1 cellular context compared by ENCODE assay signal in the genomic region with DNA sequence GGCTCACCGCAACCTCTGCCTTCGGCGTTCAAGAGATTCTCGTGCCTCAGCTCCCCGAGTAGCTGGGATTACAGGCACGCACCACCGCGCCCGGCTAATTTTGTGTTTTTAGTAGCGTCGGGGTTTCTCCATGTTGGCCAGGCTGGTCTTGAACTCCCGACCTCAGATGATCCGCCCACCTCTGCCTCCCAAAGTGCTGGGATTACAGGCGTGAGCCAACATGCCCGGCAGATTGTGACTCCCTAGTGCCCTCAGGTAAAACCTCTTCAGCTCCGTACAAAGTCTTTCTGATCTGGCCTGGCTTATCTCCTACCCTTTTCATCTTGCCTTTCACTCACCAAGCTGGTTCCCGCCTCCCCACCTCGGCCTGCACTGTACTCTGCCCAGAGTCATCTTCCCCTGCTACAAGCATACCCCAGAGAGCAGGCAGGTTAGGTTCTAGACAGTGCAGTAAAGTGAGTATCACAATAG.
TF ChIP-seq lines count a peak whose summit lies in the region.

No MANE protein-coding gene starts in this region.

TF ChIP-seq in HepG2, 621 proteins besides CTCF, POLR2A, EP300 and RAD21 (continued from another document and continues in another):
- TF ChIP-seq GATA4 (IDR thresholded peaks at IDR 0.05; ENCODE audit: borderline replicate concordance, low read depth) = peak; percentile 50; the same call in 1 of the 2 replicates
- no peak for TF ChIP-seq ZNF225 (CRISPR knock-in tag; IDR thresholded peaks at IDR 0.05)
- peak; percentile 28 for TF ChIP-seq YY1 (IDR thresholded peaks at IDR 0.05; ENCODE audit: insufficient read depth, insufficient replicate concordance, low read depth, low read length)
- TF ChIP-seq PCBP1 (IDR thresholded peaks at IDR 0.05; ENCODE audit: borderline replicate concordance, low read depth, low read length) = no peak
- TF ChIP-seq, protein P1, sequence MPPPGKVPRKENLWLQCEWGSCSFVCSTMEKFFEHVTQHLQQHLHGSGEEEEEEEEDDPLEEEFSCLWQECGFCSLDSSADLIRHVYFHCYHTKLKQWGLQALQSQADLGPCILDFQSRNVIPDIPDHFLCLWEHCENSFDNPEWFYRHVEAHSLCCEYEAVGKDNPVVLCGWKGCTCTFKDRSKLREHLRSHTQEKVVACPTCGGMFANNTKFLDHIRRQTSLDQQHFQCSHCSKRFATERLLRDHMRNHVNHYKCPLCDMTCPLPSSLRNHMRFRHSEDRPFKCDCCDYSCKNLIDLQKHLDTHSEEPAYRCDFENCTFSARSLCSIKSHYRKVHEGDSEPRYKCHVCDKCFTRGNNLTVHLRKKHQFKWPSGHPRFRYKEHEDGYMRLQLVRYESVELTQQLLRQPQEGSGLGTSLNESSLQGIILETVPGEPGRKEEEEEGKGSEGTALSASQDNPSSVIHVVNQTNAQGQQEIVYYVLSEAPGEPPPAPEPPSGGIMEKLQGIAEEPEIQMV (CRISPR knock-in tag; IDR thresholded peaks at IDR 0.05; ENCODE audit: low read depth) = no peak
- no peak for TF ChIP-seq NR2F1 (CRISPR knock-in tag; IDR thresholded peaks at IDR 0.05)
- TF ChIP-seq, protein P2, sequence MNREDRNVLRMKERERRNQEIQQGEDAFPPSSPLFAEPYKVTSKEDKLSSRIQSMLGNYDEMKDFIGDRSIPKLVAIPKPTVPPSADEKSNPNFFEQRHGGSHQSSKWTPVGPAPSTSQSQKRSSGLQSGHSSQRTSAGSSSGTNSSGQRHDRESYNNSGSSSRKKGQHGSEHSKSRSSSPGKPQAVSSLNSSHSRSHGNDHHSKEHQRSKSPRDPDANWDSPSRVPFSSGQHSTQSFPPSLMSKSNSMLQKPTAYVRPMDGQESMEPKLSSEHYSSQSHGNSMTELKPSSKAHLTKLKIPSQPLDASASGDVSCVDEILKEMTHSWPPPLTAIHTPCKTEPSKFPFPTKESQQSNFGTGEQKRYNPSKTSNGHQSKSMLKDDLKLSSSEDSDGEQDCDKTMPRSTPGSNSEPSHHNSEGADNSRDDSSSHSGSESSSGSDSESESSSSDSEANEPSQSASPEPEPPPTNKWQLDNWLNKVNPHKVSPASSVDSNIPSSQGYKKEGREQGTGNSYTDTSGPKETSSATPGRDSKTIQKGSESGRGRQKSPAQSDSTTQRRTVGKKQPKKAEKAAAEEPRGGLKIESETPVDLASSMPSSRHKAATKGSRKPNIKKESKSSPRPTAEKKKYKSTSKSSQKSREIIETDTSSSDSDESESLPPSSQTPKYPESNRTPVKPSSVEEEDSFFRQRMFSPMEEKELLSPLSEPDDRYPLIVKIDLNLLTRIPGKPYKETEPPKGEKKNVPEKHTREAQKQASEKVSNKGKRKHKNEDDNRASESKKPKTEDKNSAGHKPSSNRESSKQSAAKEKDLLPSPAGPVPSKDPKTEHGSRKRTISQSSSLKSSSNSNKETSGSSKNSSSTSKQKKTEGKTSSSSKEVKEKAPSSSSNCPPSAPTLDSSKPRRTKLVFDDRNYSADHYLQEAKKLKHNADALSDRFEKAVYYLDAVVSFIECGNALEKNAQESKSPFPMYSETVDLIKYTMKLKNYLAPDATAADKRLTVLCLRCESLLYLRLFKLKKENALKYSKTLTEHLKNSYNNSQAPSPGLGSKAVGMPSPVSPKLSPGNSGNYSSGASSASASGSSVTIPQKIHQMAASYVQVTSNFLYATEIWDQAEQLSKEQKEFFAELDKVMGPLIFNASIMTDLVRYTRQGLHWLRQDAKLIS (CRISPR knock-in tag; IDR thresholded peaks at IDR 0.05) = no peak
- TF ChIP-seq, protein P3, sequence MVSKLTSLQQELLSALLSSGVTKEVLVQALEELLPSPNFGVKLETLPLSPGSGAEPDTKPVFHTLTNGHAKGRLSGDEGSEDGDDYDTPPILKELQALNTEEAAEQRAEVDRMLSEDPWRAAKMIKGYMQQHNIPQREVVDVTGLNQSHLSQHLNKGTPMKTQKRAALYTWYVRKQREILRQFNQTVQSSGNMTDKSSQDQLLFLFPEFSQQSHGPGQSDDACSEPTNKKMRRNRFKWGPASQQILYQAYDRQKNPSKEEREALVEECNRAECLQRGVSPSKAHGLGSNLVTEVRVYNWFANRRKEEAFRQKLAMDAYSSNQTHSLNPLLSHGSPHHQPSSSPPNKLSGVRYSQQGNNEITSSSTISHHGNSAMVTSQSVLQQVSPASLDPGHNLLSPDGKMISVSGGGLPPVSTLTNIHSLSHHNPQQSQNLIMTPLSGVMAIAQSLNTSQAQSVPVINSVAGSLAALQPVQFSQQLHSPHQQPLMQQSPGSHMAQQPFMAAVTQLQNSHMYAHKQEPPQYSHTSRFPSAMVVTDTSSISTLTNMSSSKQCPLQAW (CRISPR knock-in tag; IDR thresholded peaks at IDR 0.05) = peak; percentile 64; the same call in 1 of the 2 replicates
- no peak for TF ChIP-seq GTF3A (CRISPR knock-in tag; conservative IDR thresholded peaks at IDR 0.05)
- TF ChIP-seq, protein P4, sequence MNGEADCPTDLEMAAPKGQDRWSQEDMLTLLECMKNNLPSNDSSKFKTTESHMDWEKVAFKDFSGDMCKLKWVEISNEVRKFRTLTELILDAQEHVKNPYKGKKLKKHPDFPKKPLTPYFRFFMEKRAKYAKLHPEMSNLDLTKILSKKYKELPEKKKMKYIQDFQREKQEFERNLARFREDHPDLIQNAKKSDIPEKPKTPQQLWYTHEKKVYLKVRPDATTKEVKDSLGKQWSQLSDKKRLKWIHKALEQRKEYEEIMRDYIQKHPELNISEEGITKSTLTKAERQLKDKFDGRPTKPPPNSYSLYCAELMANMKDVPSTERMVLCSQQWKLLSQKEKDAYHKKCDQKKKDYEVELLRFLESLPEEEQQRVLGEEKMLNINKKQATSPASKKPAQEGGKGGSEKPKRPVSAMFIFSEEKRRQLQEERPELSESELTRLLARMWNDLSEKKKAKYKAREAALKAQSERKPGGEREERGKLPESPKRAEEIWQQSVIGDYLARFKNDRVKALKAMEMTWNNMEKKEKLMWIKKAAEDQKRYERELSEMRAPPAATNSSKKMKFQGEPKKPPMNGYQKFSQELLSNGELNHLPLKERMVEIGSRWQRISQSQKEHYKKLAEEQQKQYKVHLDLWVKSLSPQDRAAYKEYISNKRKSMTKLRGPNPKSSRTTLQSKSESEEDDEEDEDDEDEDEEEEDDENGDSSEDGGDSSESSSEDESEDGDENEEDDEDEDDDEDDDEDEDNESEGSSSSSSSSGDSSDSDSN (CRISPR knock-in tag; IDR thresholded peaks at IDR 0.05) = peak; percentile 61
- TF ChIP-seq ZNF10 (CRISPR knock-in tag; IDR thresholded peaks at IDR 0.05; ENCODE audit: borderline replicate concordance, low read depth) = no peak
- no peak for TF ChIP-seq CCDC6 (CRISPR knock-in tag; IDR thresholded peaks at IDR 0.05)
- TF ChIP-seq ZNF331 (CRISPR knock-in tag; IDR thresholded peaks at IDR 0.05) = peak; percentile 39; the same call in 1 of the 2 replicates
- TF ChIP-seq ZNF451 (CRISPR knock-in tag; IDR thresholded peaks at IDR 0.05) = no peak
- TF ChIP-seq HNRNPK (IDR thresholded peaks at IDR 0.05; ENCODE audit: low read depth, low read length, poor library complexity, severe bottlenecking) = no peak
- no peak for TF ChIP-seq BHLHE40 (IDR thresholded peaks at IDR 0.05; ENCODE audit: low read length)
- TF ChIP-seq, protein P5, sequence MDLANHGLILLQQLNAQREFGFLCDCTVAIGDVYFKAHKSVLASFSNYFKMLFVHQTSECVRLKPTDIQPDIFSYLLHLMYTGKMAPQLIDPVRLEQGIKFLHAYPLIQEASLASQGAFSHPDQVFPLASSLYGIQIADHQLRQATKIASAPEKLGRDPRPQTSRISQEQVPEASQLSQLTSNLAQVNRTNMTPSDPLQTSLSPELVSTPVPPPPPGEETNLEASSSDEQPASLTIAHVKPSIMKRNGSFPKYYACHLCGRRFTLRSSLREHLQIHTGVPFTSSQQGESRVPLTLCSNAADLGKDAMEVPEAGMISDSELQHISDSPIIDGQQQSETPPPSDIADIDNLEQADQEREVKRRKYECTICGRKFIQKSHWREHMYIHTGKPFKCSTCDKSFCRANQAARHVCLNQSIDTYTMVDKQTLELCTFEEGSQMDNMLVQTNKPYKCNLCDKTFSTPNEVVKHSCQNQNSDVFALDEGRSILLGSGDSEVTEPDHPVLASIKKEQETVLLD (CRISPR knock-in tag; IDR thresholded peaks at IDR 0.05; ENCODE audit: low read depth) = no peak
- TF ChIP-seq MED1 (CRISPR knock-in tag; IDR thresholded peaks at IDR 0.05) = peak; percentile 16; the same call in 1 of the 2 replicates
- no peak for TF ChIP-seq ZNF878 (CRISPR knock-in tag; IDR thresholded peaks at IDR 0.05)
- TF ChIP-seq ZNF614 (CRISPR knock-in tag; IDR thresholded peaks at IDR 0.05; ENCODE audit: borderline replicate concordance) = no peak
- TF ChIP-seq GATAD1 (CRISPR knock-in tag; IDR thresholded peaks at IDR 0.05) = no peak
- TF ChIP-seq ZNF501 (CRISPR knock-in tag; IDR thresholded peaks at IDR 0.05) = 0 out of 2 replicates have a peak, but pooled peaks have one; percentile 33
- TF ChIP-seq ZNF629 (CRISPR knock-in tag; conservative IDR thresholded peaks at IDR 0.05) = peak; percentile 62; the same call in 1 of the 2 replicates
- 0 out of 2 replicates have a peak, but pooled peaks have one; percentile 40 for TF ChIP-seq ZFP90 (CRISPR knock-in tag; IDR thresholded peaks at IDR 0.05; ENCODE audit: borderline replicate concordance)
- TF ChIP-seq EEA1 (CRISPR knock-in tag; IDR thresholded peaks at IDR 0.05; ENCODE audit: borderline replicate concordance) = no peak
- TF ChIP-seq AKAP8 (CRISPR knock-in tag; IDR thresholded peaks at IDR 0.05) = no peak
- TF ChIP-seq JUNB (CRISPR knock-in tag; IDR thresholded peaks at IDR 0.05; ENCODE audit: borderline replicate concordance) = no peak
- no peak for TF ChIP-seq ZFP36L2 (CRISPR knock-in tag; IDR thresholded peaks at IDR 0.05)
- no peak for TF ChIP-seq SSRP1 (CRISPR knock-in tag; IDR thresholded peaks at IDR 0.05)
- TF ChIP-seq, protein P6, sequence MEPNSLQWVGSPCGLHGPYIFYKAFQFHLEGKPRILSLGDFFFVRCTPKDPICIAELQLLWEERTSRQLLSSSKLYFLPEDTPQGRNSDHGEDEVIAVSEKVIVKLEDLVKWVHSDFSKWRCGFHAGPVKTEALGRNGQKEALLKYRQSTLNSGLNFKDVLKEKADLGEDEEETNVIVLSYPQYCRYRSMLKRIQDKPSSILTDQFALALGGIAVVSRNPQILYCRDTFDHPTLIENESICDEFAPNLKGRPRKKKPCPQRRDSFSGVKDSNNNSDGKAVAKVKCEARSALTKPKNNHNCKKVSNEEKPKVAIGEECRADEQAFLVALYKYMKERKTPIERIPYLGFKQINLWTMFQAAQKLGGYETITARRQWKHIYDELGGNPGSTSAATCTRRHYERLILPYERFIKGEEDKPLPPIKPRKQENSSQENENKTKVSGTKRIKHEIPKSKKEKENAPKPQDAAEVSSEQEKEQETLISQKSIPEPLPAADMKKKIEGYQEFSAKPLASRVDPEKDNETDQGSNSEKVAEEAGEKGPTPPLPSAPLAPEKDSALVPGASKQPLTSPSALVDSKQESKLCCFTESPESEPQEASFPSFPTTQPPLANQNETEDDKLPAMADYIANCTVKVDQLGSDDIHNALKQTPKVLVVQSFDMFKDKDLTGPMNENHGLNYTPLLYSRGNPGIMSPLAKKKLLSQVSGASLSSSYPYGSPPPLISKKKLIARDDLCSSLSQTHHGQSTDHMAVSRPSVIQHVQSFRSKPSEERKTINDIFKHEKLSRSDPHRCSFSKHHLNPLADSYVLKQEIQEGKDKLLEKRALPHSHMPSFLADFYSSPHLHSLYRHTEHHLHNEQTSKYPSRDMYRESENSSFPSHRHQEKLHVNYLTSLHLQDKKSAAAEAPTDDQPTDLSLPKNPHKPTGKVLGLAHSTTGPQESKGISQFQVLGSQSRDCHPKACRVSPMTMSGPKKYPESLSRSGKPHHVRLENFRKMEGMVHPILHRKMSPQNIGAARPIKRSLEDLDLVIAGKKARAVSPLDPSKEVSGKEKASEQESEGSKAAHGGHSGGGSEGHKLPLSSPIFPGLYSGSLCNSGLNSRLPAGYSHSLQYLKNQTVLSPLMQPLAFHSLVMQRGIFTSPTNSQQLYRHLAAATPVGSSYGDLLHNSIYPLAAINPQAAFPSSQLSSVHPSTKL (CRISPR knock-in tag; IDR thresholded peaks at IDR 0.05) = 0 out of 2 replicates have a peak, but pooled peaks have one; percentile 25
- no peak for TF ChIP-seq ARNT (IDR thresholded peaks at IDR 0.05)
- TF ChIP-seq ZNF75D (CRISPR knock-in tag; IDR thresholded peaks at IDR 0.05; ENCODE audit: borderline replicate concordance) = no peak
- no peak for TF ChIP-seq SPEN (CRISPR knock-in tag; IDR thresholded peaks at IDR 0.05; ENCODE audit: low read depth)
- TF ChIP-seq, protein P7, sequence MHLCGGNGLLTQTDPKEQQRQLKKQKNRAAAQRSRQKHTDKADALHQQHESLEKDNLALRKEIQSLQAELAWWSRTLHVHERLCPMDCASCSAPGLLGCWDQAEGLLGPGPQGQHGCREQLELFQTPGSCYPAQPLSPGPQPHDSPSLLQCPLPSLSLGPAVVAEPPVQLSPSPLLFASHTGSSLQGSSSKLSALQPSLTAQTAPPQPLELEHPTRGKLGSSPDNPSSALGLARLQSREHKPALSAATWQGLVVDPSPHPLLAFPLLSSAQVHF (CRISPR knock-in tag; IDR thresholded peaks at IDR 0.05) = no peak
- TF ChIP-seq RXRA (CRISPR knock-in tag; IDR thresholded peaks at IDR 0.05) = peak; percentile 42; the same call in 1 of the 2 replicates
- TF ChIP-seq ZNF709 (CRISPR knock-in tag; IDR thresholded peaks at IDR 0.05) = no peak
- TF ChIP-seq, protein P8, sequence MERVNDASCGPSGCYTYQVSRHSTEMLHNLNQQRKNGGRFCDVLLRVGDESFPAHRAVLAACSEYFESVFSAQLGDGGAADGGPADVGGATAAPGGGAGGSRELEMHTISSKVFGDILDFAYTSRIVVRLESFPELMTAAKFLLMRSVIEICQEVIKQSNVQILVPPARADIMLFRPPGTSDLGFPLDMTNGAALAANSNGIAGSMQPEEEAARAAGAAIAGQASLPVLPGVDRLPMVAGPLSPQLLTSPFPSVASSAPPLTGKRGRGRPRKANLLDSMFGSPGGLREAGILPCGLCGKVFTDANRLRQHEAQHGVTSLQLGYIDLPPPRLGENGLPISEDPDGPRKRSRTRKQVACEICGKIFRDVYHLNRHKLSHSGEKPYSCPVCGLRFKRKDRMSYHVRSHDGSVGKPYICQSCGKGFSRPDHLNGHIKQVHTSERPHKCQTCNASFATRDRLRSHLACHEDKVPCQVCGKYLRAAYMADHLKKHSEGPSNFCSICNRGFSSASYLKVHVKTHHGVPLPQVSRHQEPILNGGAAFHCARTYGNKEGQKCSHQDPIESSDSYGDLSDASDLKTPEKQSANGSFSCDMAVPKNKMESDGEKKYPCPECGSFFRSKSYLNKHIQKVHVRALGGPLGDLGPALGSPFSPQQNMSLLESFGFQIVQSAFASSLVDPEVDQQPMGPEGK (CRISPR knock-in tag; IDR thresholded peaks at IDR 0.05) = peak; percentile 31; the same call in 1 of the 2 replicates
- TF ChIP-seq, protein P9, sequence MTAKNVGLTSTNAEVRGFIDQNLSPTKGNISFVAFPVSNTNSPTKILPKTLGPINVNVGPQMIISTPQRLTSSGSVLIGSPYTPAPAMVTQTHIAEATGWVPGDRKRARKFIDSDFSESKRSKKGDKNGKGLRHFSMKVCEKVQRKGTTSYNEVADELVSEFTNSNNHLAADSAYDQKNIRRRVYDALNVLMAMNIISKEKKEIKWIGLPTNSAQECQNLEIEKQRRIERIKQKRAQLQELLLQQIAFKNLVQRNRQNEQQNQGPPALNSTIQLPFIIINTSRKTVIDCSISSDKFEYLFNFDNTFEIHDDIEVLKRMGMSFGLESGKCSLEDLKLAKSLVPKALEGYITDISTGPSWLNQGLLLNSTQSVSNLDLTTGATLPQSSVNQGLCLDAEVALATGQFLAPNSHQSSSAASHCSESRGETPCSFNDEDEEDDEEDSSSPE (CRISPR knock-in tag; IDR thresholded peaks at IDR 0.05) = peak; percentile 78
- no peak for TF ChIP-seq NFE2L2 (IDR thresholded peaks at IDR 0.05; ENCODE audit: low read length)
